ENCODE assay signal across 20 cellular contexts in the genomic region with DNA sequence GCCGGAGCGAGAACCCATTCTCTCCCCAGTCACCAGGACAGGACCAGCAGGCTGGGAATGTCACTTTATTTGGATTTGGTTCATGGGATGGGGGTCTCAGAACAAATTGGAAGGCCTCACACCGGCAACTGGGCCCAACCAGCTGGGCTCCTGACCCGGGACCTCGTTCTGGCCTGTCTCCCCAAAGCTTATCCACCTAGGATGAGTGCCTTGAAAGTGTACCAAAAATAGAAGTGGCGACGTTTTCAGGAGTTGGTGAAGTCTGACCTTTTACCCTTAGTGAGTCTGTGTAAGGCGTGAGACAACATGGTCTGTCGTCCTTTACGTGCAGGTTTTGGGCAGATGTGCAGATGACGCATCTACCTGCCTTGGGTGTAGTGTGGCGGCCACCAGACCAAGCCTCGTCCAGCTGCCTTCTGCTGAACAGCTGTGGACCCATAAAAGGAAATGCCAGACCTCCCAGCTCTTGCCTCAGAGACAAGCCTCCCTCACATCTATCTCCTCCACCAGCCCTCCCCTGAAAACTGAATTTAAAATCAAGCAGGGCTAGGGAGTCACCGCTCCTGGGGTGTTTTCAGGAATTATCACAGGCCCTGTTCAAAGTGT.
"Had no signal": no experiment of that assay in that cellular context is flagged by ENCODE, and none has a peak within 500 bp of the region (broad histone marks: within the 10 kb centered on the region; RNA-seq: fewer than 3 reads in every experiment).

No MANE protein-coding gene starts in this region.

- FAIRE-seq: frontal cortex had no signal

- H3K9me3 ChIP-seq: ovary, thyroid gland had no signal

- H3K4me2 ChIP-seq: neural progenitor cell, smooth muscle cell had no signal

- H3K27me3 ChIP-seq: ovary, thyroid gland, uterus had no signal

- H3K36me3 Mint-ChIP-seq: memory B cell; natural killer cell treated with Interleukin-12 subunit alpha and Interleukin-12 subunit beta and Interleukin-15 and Interleukin-18, amount 100 ng/mL, for 72 hours; neural progenitor cell had no signal

- ATAC-seq: esophagus mucosa; lower lobe of right lung; natural killer cell treated with Interleukin-12 subunit alpha and Interleukin-12 subunit beta and Interleukin-15 and Interleukin-18, amount 100 ng/mL, for 72 hours had no signal

- H3K4me3 Mint-ChIP-seq: memory B cell; mesothelial cell of epicardium; natural killer cell treated with Interleukin-12 subunit alpha and Interleukin-12 subunit beta and Interleukin-15 and Interleukin-18, amount 100 ng/mL, for 72 hours; neural progenitor cell had no signal

- H3K9ac ChIP-seq: neural progenitor cell had no signal

- H3K4me1 ChIP-seq: lower lobe of right lung, neural progenitor cell, uterus had no signal

- H3K27ac ChIP-seq: coronary artery, heart left ventricle, lower lobe of right lung, neural progenitor cell, ovary, thyroid gland, upper lobe of left lung, uterus had no signal

- H3K4me3 ChIP-seq: coronary artery, heart left ventricle, lower lobe of right lung, neural progenitor cell, ovary, smooth muscle cell, thyroid gland, upper lobe of left lung, uterus had no signal

- H3K27ac Mint-ChIP-seq: memory B cell; mesothelial cell of epicardium; natural killer cell treated with Interleukin-12 subunit alpha and Interleukin-12 subunit beta and Interleukin-15 and Interleukin-18, amount 100 ng/mL, for 72 hours; neural progenitor cell had no signal

- DNase-seq: effector CD4-positive, alpha-beta T cell; heart left ventricle; islet precursor cell; lower lobe of right lung; nucleus accumbens; ovary; right cardiac atrium; stimulated activated CD4-positive, alpha-beta T cell treated with anti-CD3 and anti-CD28 coated beads, Interleukin-2, amount 100 ng/mL, for 48 hours; stimulated activated naive CD4-positive, alpha-beta T cell treated with Interleukin-2 at 50 U/mL for 16 hours; thyroid gland; uterus had no signal

- H2AFZ ChIP-seq: neural progenitor cell had no signal

- H3K36me3 ChIP-seq: heart left ventricle, lower lobe of right lung, neural progenitor cell, ovary, thyroid gland, upper lobe of left lung, uterus had no signal

- H3K4me1 Mint-ChIP-seq: mesothelial cell of epicardium had no signal
